Comparison of ENCODE assay signal across 8 cellular contexts in genomic region chrX:154399527-154400368, GRCh38. TPM values are rescaled to one million over a fixed set of nuclear protein-coding genes. Genes with fewer than 3 reads are reported as not detected.
DNase-seq lines count a peak whose midpoint lies in the region; ATAC-seq, FAIRE-seq and TF ChIP-seq lines count a peak whose summit lies in the region.

No MANE protein-coding gene starts in this region.

- H3K4me1 ChIP-seq in astrocyte (ENCODE audit: insufficient read depth, low read length) (peaks cover 4% of the 10 kb centered on the region), lung (ENCODE audit: control insufficient read depth in 2 of 2, insufficient read depth in 2 of 2, low read length in 2 of 2) (no peaks in the 10 kb centered on the region)

- 41 to 60% methylated on average over 13 to 14 of the region's 14 CpGs for WGBS in lung, 2 donors

- H3K27me3 Mint-ChIP-seq in stimulated activated naive CD8-positive, alpha-beta T cell treated with anti-CD3 and anti-CD28 coated beads, Interleukin-15, Interleukin-2, amounts not matched to agents 100 ng/mL and 50 ng/mL, for 24 hours: peaks cover 3% of the 10 kb centered on the region
- H3K27me3 Mint-ChIP-seq in astrocyte (ENCODE audit: low read depth, unreplicated experiment): no peaks in the 10 kb centered on the region

- no peaks in the 10 kb centered on the region for H3K9me3 ChIP-seq in astrocyte (ENCODE audit: insufficient read depth, low read depth, low read length)
- H3K9me3 ChIP-seq in lung (ENCODE audit: control insufficient read depth in 2 of 2, insufficient read depth in 1 of 2, low read length in 1 of 2): peaks cover 0 to 5% of the 10 kb centered on the region in 2 donors

- H3K4me2 ChIP-seq in astrocyte (ENCODE audit: low read length): peak overlapping the region; percentile 92

- TF ChIP-seq CTCF in astrocyte (IDR thresholded peaks at IDR 0.05; ENCODE audit: insufficient read depth, low read depth, low read length) (no peak), lung (IDR thresholded peaks at IDR 0.05; ENCODE audit: control extremely low read depth, extremely low read depth) (no peak)

- FAIRE-seq in astrocyte (lab: Jason Lieb, UNC): no peak

- no peaks in the 10 kb centered on the region for H3K9me3 Mint-ChIP-seq in stimulated activated naive CD8-positive, alpha-beta T cell treated with anti-CD3 and anti-CD28 coated beads, Interleukin-15, Interleukin-2, amounts not matched to agents 100 ng/mL and 50 ng/mL, for 24 hours
- no peaks in the 10 kb centered on the region for H3K9me3 Mint-ChIP-seq in astrocyte (ENCODE audit: unreplicated experiment)

- DNase-seq in stimulated activated naive CD8-positive, alpha-beta T cell treated with anti-CD3 and anti-CD28 coated beads, Interleukin-15, Interleukin-2, amounts not matched to agents 100 U/mL and 50 U/mL, for 24 hours: no peak
- DNase-seq in astrocyte (ENCODE audit: low read depth) (no peak), lung (ENCODE audit: low spot score) (no peak), SK-N-DZ (ENCODE audit: low spot score) (no peak), SW480 (ENCODE audit: low spot score) (no peak)

- H3K9ac ChIP-seq in astrocyte (ENCODE audit: low read length): peak overlapping the region; percentile 98

- H2AFZ ChIP-seq in astrocyte (ENCODE audit: low read depth, low read length): no peak overlapping the region

- peak overlapping the region; percentile 91 for H3K4me3 ChIP-seq in astrocyte (ENCODE audit: insufficient read depth, low read depth, low read length)
- H3K4me3 ChIP-seq in lung: peak overlapping the region; percentile 70

- ATAC-seq in stimulated activated naive CD8-positive, alpha-beta T cell treated with anti-CD3 and anti-CD28 coated beads, Interleukin-15, Interleukin-2, amounts not matched to agents 100 U/mL and 50 U/mL, for 24 hours: no peak
- no peak for ATAC-seq in lung (ENCODE audit: insufficient read depth, low FRiP score)
- ATAC-seq in HG02884 (IDR thresholded peaks at IDR 0.05; ENCODE audit: unreplicated experiment): no peak
- ATAC-seq in HG03045 (IDR thresholded peaks at IDR 0.05; ENCODE audit: unreplicated experiment): no peak

- H4K20me1 ChIP-seq in astrocyte (ENCODE audit: insufficient read depth, low read length): peaks cover 37% of the 10 kb centered on the region

- H3K27ac ChIP-seq in astrocyte (ENCODE audit: low read depth, low read length) (peak overlapping the region; percentile 96), lung (ENCODE audit: low read depth in 1 of 2, low read length in 1 of 2) (peak overlapping the region; percentile 41 to 62)

- peaks cover 31% of the 10 kb centered on the region for H3K36me3 Mint-ChIP-seq in stimulated activated naive CD8-positive, alpha-beta T cell treated with anti-CD3 and anti-CD28 coated beads, Interleukin-15, Interleukin-2, amounts not matched to agents 100 ng/mL and 50 ng/mL, for 24 hours (ENCODE audit: low read depth)
- H3K36me3 Mint-ChIP-seq in astrocyte (ENCODE audit: low read depth, unreplicated experiment): peaks cover 13% of the 10 kb centered on the region

- peak overlapping the region; percentile 99 for H3K4me3 Mint-ChIP-seq in stimulated activated naive CD8-positive, alpha-beta T cell treated with anti-CD3 and anti-CD28 coated beads, Interleukin-15, Interleukin-2, amounts not matched to agents 100 ng/mL and 50 ng/mL, for 24 hours
- peak overlapping the region; percentile 98 for H3K4me3 Mint-ChIP-seq in astrocyte (ENCODE audit: unreplicated experiment)

- H3K36me3 ChIP-seq in astrocyte (ENCODE audit: insufficient read depth, low read length) (peaks cover 14% of the 10 kb centered on the region), lung (ENCODE audit: control insufficient read depth in 2 of 2, insufficient read depth in 2 of 2, low read length in 2 of 2) (peaks cover 4 to 16% of the 10 kb centered on the region in 2 donors)

- H3K27me3 ChIP-seq in astrocyte (ENCODE audit: insufficient read depth, low read length): no peaks in the 10 kb centered on the region
- no peaks in the 10 kb centered on the region for H3K27me3 ChIP-seq in lung (ENCODE audit: control insufficient read depth, insufficient read depth)

- H3K27ac Mint-ChIP-seq in stimulated activated naive CD8-positive, alpha-beta T cell treated with anti-CD3 and anti-CD28 coated beads, Interleukin-15, Interleukin-2, amounts not matched to agents 100 ng/mL and 50 ng/mL, for 24 hours: peak overlapping the region; percentile 100
- H3K27ac Mint-ChIP-seq in astrocyte (ENCODE audit: unreplicated experiment): peak overlapping the region; percentile 99

- H3K79me2 ChIP-seq in astrocyte (ENCODE audit: insufficient read depth, low read length): peaks cover 26% of the 10 kb centered on the region

- H3K4me1 Mint-ChIP-seq in stimulated activated naive CD8-positive, alpha-beta T cell treated with anti-CD3 and anti-CD28 coated beads, Interleukin-15, Interleukin-2, amounts not matched to agents 100 ng/mL and 50 ng/mL, for 24 hours (ENCODE audit: low read depth): peaks cover 27% of the 10 kb centered on the region
- H3K4me1 Mint-ChIP-seq in astrocyte (ENCODE audit: low read depth, unreplicated experiment): peaks cover 7% of the 10 kb centered on the region

RNA-seq across cellular contexts. Expression of gene RPL10, which starts 1.6 kb away (rescaled TPM):
- total RNA-seq in astrocyte (1,848 and 1,967 TPM in 2 replicates), lung (1,000 to 10,000 TPM; 2,479 to 3,133 TPM)
- polyA plus RNA-seq in lung: 1,000 to 10,000 TPM; 4,111 to 4,258 TPM
- polyA plus RNA-seq in SK-N-DZ (2014; cell fraction: cytosol; rRNA removed): 4,718 and 5,431 TPM in 2 replicates
- 2,533 and 5,089 TPM in 2 replicates for polyA plus RNA-seq in SK-N-DZ (2014; cell fraction: nucleus; rRNA removed)

RNA-seq across cellular contexts. Expression of gene DNASE1L1, which starts 9.3 kb away (rescaled TPM):
- 35.1 and 39.1 TPM in 2 replicates for total RNA-seq in astrocyte
- 10 to 100 TPM; 12.5 to 41.0 TPM for total RNA-seq in lung
- polyA plus RNA-seq in lung: 10 to 100 TPM; 28.2 to 52.3 TPM
- polyA plus RNA-seq in SK-N-DZ (2014; cell fraction: cytosol; rRNA removed): 15.5 and 17.3 TPM in 2 replicates
- 12.1 and 20.9 TPM in 2 replicates for polyA plus RNA-seq in SK-N-DZ (2014; cell fraction: nucleus; rRNA removed)

RNA-seq across cellular contexts. Expression of gene TAFAZZIN, which starts 11.6 kb away (rescaled TPM):
- total RNA-seq in astrocyte (16.6 and 20.7 TPM in 2 replicates), lung (10 to 100 TPM; 28.4 to 48.9 TPM)
- polyA plus RNA-seq in lung: 10 to 100 TPM; 39.7 to 61.2 TPM
- polyA plus RNA-seq in SK-N-DZ (2014; cell fraction: cytosol; rRNA removed): 37.3 and 52.4 TPM in 2 replicates
- polyA plus RNA-seq in SK-N-DZ (2014; cell fraction: nucleus; rRNA removed): 299 and 385 TPM in 2 replicates

RNA-seq across cellular contexts. Expression of gene EMD, which starts 20.7 kb away (rescaled TPM):
- total RNA-seq in astrocyte (75.6 and 75.7 TPM in 2 replicates), lung (10 to 100 TPM; 33.0 to 66.9 TPM)
- 100 to 1,000 TPM in 1 of 2 donors, 10 to 100 TPM in 1; 82.7 to 108 TPM for polyA plus RNA-seq in lung
- 76.3 and 77.9 TPM in 2 replicates for polyA plus RNA-seq in SK-N-DZ (2014; cell fraction: cytosol; rRNA removed)
- polyA plus RNA-seq in SK-N-DZ (2014; cell fraction: nucleus; rRNA removed): 63.6 and 71.0 TPM in 2 replicates

RNA-seq across cellular contexts. Expression of gene FLNA, which starts 25.3 kb away (rescaled TPM):
- total RNA-seq in astrocyte (2,809 and 2,978 TPM in 2 replicates), lung (1,000 to 10,000 TPM in 1 of 2 donors, 100 to 1,000 TPM in 1; 602 to 1,802 TPM)
- 100 to 1,000 TPM; 645 to 783 TPM for polyA plus RNA-seq in lung
- 118 and 164 TPM in 2 replicates for polyA plus RNA-seq in SK-N-DZ (2014; cell fraction: cytosol; rRNA removed)
- polyA plus RNA-seq in SK-N-DZ (2014; cell fraction: nucleus; rRNA removed): 267 and 369 TPM in 2 replicates
